3 cellular contexts compared by ENCODE assay signal in the genomic region with DNA sequence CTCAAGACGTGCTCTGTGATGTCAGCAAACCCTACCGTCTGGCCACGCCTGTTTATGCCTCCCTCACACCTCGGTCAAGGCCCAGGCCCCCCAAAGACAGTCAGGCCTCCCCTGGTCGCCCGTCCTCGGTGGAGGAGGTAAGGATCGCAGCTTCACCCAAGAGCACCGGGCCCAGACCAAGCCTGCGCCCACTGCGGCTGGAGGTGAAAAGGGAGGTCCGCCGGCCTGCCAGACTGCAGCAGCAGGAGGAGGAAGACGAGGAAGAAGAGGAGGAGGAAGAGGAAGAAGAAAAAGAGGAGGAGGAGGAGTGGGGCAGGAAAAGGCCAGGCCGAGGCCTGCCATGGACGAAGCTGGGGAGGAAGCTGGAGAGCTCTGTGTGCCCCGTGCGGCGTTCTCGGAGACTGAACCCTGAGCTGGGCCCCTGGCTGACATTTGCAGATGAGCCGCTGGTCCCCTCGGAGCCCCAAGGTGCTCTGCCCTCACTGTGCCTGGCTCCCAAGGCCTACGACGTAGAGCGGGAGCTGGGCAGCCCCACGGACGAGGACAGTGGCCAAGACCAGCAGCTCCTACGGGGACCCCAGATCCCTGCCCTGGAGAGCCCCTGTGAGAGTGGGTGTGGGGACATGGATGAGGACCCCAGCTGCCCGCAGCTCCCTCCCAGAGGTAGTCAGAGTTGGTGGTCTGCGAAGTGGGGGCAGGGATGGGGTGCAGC.
TF ChIP-seq lines count a peak whose summit lies in the region.

No MANE protein-coding gene starts in this region.

TF ChIP-seq in HEK293, 187 proteins besides CTCF, POLR2A, EP300 and RAD21:
- no peak for TF ChIP-seq IKZF3 (tag by site-specific recombination; IDR thresholded peaks at IDR 0.05)
- TF ChIP-seq, protein P1, sequence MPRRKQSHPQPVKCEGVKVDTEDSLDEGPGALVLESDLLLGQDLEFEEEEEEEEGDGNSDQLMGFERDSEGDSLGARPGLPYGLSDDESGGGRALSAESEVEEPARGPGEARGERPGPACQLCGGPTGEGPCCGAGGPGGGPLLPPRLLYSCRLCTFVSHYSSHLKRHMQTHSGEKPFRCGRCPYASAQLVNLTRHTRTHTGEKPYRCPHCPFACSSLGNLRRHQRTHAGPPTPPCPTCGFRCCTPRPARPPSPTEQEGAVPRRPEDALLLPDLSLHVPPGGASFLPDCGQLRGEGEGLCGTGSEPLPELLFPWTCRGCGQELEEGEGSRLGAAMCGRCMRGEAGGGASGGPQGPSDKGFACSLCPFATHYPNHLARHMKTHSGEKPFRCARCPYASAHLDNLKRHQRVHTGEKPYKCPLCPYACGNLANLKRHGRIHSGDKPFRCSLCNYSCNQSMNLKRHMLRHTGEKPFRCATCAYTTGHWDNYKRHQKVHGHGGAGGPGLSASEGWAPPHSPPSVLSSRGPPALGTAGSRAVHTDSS (tag by site-specific recombination; IDR thresholded peaks at IDR 0.05): peak; percentile 86

TF ChIP-seq in K562, 482 proteins besides CTCF, POLR2A, EP300 and RAD21:
- TF ChIP-seq POLR2G (IDR thresholded peaks at IDR 0.05; ENCODE audit: low read depth, low read length) (peak; percentile 59), THRAP3 (IDR thresholded peaks at IDR 0.05; ENCODE audit: borderline replicate concordance) (no peak), RBM22 (IDR thresholded peaks at IDR 0.05; ENCODE audit: low read depth, low read length, poor library complexity, severe bottlenecking) (peak; percentile 70), U2AF1 (optimal IDR thresholded peaks at IDR 0.05; ENCODE audit: low read depth, low read length) (no peak), MCM5 (IDR thresholded peaks at IDR 0.05; ENCODE audit: low read depth) (no peak), FOXA1 (IDR thresholded peaks at IDR 0.05; ENCODE audit: borderline replicate concordance) (no peak)
TF ChIP-seq in K562: peak in this region for 2.

TF ChIP-seq in SK-N-SH, 30 proteins besides CTCF, POLR2A, EP300 and RAD21:
- TF ChIP-seq, protein P2, sequence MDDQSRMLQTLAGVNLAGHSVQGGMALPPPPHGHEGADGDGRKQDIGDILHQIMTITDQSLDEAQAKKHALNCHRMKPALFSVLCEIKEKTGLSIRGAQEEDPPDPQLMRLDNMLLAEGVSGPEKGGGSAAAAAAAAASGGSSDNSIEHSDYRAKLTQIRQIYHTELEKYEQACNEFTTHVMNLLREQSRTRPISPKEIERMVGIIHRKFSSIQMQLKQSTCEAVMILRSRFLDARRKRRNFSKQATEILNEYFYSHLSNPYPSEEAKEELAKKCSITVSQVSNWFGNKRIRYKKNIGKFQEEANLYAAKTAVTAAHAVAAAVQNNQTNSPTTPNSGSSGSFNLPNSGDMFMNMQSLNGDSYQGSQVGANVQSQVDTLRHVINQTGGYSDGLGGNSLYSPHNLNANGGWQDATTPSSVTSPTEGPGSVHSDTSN (IDR thresholded peaks at IDR 0.05): no peak
- no peak for TF ChIP-seq ELF1 (IDR thresholded peaks at IDR 0.05)
- no peak for TF ChIP-seq TCF12 (IDR thresholded peaks at IDR 0.05)
- TF ChIP-seq FOSL2 (IDR thresholded peaks at IDR 0.05; ENCODE audit: borderline replicate concordance, low read depth): no peak
- TF ChIP-seq CHD2 (IDR thresholded peaks at IDR 0.05; ENCODE audit: low read length, partially characterized antibody): no peak
- no peak for TF ChIP-seq TEAD4 (IDR thresholded peaks at IDR 0.05; ENCODE audit: borderline replicate concordance, insufficient read depth)
- TF ChIP-seq RXRA (IDR thresholded peaks at IDR 0.05; ENCODE audit: borderline replicate concordance, low read depth): no peak
- TF ChIP-seq, protein P3, sequence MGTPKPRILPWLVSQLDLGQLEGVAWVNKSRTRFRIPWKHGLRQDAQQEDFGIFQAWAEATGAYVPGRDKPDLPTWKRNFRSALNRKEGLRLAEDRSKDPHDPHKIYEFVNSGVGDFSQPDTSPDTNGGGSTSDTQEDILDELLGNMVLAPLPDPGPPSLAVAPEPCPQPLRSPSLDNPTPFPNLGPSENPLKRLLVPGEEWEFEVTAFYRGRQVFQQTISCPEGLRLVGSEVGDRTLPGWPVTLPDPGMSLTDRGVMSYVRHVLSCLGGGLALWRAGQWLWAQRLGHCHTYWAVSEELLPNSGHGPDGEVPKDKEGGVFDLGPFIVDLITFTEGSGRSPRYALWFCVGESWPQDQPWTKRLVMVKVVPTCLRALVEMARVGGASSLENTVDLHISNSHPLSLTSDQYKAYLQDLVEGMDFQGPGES (IDR thresholded peaks at IDR 0.05; ENCODE audit: low read depth, low read length): no peak
- TF ChIP-seq MEF2A (IDR thresholded peaks at IDR 0.05; ENCODE audit: borderline replicate concordance, low read depth): no peak
- TF ChIP-seq, protein P4, sequence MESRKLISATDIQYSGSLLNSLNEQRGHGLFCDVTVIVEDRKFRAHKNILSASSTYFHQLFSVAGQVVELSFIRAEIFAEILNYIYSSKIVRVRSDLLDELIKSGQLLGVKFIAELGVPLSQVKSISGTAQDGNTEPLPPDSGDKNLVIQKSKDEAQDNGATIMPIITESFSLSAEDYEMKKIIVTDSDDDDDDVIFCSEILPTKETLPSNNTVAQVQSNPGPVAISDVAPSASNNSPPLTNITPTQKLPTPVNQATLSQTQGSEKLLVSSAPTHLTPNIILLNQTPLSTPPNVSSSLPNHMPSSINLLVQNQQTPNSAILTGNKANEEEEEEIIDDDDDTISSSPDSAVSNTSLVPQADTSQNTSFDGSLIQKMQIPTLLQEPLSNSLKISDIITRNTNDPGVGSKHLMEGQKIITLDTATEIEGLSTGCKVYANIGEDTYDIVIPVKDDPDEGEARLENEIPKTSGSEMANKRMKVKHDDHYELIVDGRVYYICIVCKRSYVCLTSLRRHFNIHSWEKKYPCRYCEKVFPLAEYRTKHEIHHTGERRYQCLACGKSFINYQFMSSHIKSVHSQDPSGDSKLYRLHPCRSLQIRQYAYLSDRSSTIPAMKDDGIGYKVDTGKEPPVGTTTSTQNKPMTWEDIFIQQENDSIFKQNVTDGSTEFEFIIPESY (IDR thresholded peaks at IDR 0.05; ENCODE audit: borderline replicate concordance, low read depth): no peak
- no peak for TF ChIP-seq GATA2 (CRISPR knock-in tag; IDR thresholded peaks at IDR 0.05)
- TF ChIP-seq SMC3 (IDR thresholded peaks at IDR 0.05; ENCODE audit: low read depth, low read length): no peak
- no peak for TF ChIP-seq JUND (IDR thresholded peaks at IDR 0.05)
- no peak for TF ChIP-seq NRF1 (IDR thresholded peaks at IDR 0.05; ENCODE audit: low read depth, low read length)
- TF ChIP-seq, protein P5, sequence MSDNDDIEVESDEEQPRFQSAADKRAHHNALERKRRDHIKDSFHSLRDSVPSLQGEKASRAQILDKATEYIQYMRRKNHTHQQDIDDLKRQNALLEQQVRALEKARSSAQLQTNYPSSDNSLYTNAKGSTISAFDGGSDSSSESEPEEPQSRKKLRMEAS (IDR thresholded peaks at IDR 0.05; ENCODE audit: low read depth): no peak
- TF ChIP-seq, protein P6, sequence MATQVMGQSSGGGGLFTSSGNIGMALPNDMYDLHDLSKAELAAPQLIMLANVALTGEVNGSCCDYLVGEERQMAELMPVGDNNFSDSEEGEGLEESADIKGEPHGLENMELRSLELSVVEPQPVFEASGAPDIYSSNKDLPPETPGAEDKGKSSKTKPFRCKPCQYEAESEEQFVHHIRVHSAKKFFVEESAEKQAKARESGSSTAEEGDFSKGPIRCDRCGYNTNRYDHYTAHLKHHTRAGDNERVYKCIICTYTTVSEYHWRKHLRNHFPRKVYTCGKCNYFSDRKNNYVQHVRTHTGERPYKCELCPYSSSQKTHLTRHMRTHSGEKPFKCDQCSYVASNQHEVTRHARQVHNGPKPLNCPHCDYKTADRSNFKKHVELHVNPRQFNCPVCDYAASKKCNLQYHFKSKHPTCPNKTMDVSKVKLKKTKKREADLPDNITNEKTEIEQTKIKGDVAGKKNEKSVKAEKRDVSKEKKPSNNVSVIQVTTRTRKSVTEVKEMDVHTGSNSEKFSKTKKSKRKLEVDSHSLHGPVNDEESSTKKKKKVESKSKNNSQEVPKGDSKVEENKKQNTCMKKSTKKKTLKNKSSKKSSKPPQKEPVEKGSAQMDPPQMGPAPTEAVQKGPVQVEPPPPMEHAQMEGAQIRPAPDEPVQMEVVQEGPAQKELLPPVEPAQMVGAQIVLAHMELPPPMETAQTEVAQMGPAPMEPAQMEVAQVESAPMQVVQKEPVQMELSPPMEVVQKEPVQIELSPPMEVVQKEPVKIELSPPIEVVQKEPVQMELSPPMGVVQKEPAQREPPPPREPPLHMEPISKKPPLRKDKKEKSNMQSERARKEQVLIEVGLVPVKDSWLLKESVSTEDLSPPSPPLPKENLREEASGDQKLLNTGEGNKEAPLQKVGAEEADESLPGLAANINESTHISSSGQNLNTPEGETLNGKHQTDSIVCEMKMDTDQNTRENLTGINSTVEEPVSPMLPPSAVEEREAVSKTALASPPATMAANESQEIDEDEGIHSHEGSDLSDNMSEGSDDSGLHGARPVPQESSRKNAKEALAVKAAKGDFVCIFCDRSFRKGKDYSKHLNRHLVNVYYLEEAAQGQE (IDR thresholded peaks at IDR 0.05; ENCODE audit: low read depth, low read length): no peak
- TF ChIP-seq MXI1 (IDR thresholded peaks at IDR 0.05; ENCODE audit: low read depth, low read length): no peak
